10 cellular contexts compared by ENCODE assay signal in the genomic region with DNA sequence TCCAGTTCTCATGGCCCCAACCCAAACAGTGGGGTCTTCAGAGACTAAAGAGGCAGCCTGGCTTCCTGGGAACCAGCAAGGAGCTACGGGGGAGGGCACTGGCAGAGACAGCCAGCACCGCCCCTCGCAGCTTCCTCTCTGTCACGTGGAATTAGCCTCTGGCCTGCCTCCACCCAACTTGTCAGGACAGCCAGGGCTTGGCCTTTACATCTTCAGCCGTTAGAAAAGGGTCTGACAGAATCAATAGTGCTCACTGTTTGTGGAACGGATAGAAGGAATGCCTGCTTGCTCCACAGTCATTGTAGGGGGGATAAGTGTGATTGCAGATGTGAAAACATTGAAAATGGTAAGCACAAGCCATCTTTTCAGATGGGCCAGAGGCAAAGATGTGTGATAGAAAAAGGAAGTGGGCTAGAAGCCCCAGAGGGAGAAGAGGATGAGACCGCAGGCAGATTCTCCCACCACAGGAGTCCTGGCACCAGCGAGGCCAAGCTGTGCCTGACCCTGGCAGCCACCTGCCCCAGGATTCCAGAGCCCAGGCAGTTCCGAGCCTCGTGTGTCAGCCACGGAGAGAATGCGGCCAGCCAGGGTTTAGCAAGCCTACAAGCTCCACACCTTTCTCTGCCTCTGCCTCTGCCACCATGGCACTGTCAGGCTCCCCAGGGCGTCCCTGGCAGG. TPM values are rescaled to one million over a fixed set of nuclear protein-coding genes. Genes with fewer than 3 reads are reported as not detected.
DNase-seq lines count a peak whose midpoint lies in the region; ATAC-seq and TF ChIP-seq lines count a peak whose summit lies in the region.
"Had no signal": no experiment of that assay in that cellular context is flagged by ENCODE, and none has a peak within 500 bp of the region (broad histone marks: within the 10 kb centered on the region; RNA-seq: fewer than 3 reads in every experiment).

No MANE protein-coding gene starts in this region.

- H3K4me3 ChIP-seq in epithelial cell of esophagus (ENCODE audit: low read length) = no peak overlapping the region

- ATAC-seq in HG03469 (IDR thresholded peaks at IDR 0.05; ENCODE audit: unreplicated experiment) (no peak), HG03565 (IDR thresholded peaks at IDR 0.05; ENCODE audit: unreplicated experiment) (no peak)

- DNase-seq in A172 (ENCODE audit: low spot score) (peak; percentile 53), NCI-H1694 treated with DMSO at 0.1 percent for 48 hours (lab: John Stamatoyannopoulos, UW) (peak; percentile 44), epithelial cell of esophagus (ENCODE audit: low read depth) (peak; percentile 18), mucosa of gallbladder (ENCODE audit: low spot score) (peak; percentile 46), NCI-H1930 (lab: John Stamatoyannopoulos, UW) (no peak)
- DNase-seq in stimulated activated CD4-positive, alpha-beta T cell treated with anti-CD3 and anti-CD28 coated beads, Interleukin-4, amount 100 ng/mL, for 1 hour = no peak
- DNase-seq: activated CD4-positive, alpha-beta T cell treated with anti-CD3 and anti-CD28 coated beads, Interleukin-2, amount 50 U/mL, for 48 hours had no signal

- no peak for TF ChIP-seq CTCF in epithelial cell of esophagus (IDR thresholded peaks at IDR 0.05; ENCODE audit: insufficient read depth, low read depth, low read length, missing control alignments)

RNA-seq across cellular contexts. Expression of gene GRIN2C, which starts 18.6 kb away (rescaled TPM):
- total RNA-seq in A172 (2014; rRNA removed; shearing (Covaris generic)) = 0.05 and 0.69 TPM in 2 replicates
- total RNA-seq in mucosa of gallbladder = 0.43 TPM
- total RNA-seq: mononuclear cell had no signal

RNA-seq across cellular contexts. Expression of gene FDXR, which starts 31.7 kb away (rescaled TPM):
- 35.9 and 44.1 TPM in 2 replicates for total RNA-seq in A172 (2014; rRNA removed; shearing (Covaris generic))
- 9.3 TPM for total RNA-seq in mucosa of gallbladder

RNA-seq across cellular contexts. Expression of gene FADS6, which starts 52.3 kb away (rescaled TPM):
- not detected in 2 replicates for total RNA-seq in A172 (2014; rRNA removed; shearing (Covaris generic))
- total RNA-seq in mucosa of gallbladder = 0.12 TPM
- total RNA-seq: mononuclear cell had no signal

Comparison
In these comparisons a context has a peak if more than half of its experiments do, and no peak if none do; other contexts are left out.
1. DNase-seq: peak in A172 (single experiment), NCI-H1694 treated with DMSO at 0.1 percent for 48 hours (single experiment), epithelial cell of esophagus (single experiment) and mucosa of gallbladder (single experiment); none in NCI-H1930 (0 of 2) and stimulated activated CD4-positive, alpha-beta T cell treated with anti-CD3 and anti-CD28 coated beads, Interleukin-4, amount 100 ng/mL, for 1 hour (single experiment).